In the genomic region with DNA sequence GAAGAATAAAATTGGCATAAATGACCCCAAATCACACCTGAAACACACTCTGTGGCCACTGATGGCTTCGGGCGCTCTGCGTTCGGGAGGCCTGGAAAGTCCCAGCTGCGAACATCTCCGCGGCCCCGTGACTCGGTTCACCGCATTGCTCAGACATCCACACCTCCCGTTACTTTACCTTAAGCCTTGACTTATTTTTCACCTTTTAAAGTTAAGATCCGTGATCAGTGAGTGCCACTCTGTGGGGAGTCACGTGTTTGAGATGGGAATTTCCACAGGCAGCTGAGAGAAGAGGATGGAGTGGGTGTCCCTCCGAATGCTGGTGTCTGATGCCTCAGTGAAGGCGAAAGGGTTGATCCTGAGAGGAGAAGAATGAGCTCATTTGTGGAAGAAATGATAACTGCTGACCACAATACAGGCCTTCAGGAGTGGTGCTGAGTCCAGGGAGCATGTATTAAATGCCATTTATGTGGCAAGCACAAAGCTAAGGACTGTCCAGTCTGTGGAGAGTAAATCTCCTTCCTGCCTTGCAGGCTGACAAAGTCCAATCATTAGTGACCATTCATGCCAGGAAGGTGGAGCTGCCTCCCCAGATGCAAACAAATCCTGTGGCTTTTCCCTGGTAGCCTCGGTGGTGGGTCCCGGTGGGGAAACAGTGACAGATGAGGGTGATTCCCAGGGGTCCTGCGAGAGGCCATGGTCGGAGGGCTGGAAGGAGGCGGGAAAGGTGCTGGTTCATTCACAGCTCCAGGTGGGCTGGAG, we compare ENCODE assay signal across 17 cellular contexts.
"Had no signal": no experiment of that assay in that cellular context is flagged by ENCODE, and none has a peak within 500 bp of the region (broad histone marks: within the 10 kb centered on the region; RNA-seq: fewer than 3 reads in every experiment).

No MANE protein-coding gene starts in this region.

- H3K9me3 ChIP-seq: adrenal gland, mucosa of descending colon, prostate gland, suprapubic skin, upper lobe of right lung had no signal

- H3K4me1 ChIP-seq: prostate gland, suprapubic skin, upper lobe of right lung had no signal

- H3K36me3 ChIP-seq: adrenal gland, prostate gland, suprapubic skin, upper lobe of right lung had no signal

- H3K27ac ChIP-seq: adrenal gland, prostate gland, suprapubic skin, upper lobe of right lung had no signal

- ATAC-seq: activated CD8-positive, alpha-beta T cell treated with anti-CD3 and anti-CD28 coated beads for 36 hours; activated T-cell treated with anti-CD3 and anti-CD28 coated beads, Interleukin-2, amount 50 U/mL, for 72 hours; effector memory CD8-positive, alpha-beta T cell; mucosa of descending colon; naive thymus-derived CD8-positive, alpha-beta T cell; upper lobe of right lung had no signal

- H3K4me3 ChIP-seq: adrenal gland, mucosa of descending colon, prostate gland, suprapubic skin, upper lobe of right lung had no signal

- DNase-seq: activated CD4-positive, alpha-beta T cell treated with anti-CD3 and anti-CD28 coated beads for 1 hour; activated CD8-positive, alpha-beta memory T cell treated with anti-CD3 and anti-CD28 coated beads, Interleukin-2, amount 50 U/mL, for 4 hours; activated CD8-positive, alpha-beta T cell treated with anti-CD3 and anti-CD28 coated beads for 36 hours; activated naive CD4-positive, alpha-beta T cell treated with anti-CD3 and anti-CD28 coated beads, Interleukin-2, amount 10 ng/mL, durations not matched to agents 7 days and 5 days; activated T-cell treated with anti-CD3 and anti-CD28 coated beads, Interleukin-2, amount 50 U/mL, for 72 hours; adrenal gland; effector memory CD8-positive, alpha-beta T cell; hippocampal formation; mucosa of descending colon; naive thymus-derived CD8-positive, alpha-beta T cell; occipital lobe; stimulated activated CD4-positive, alpha-beta T cell treated with anti-CD3 and anti-CD28 coated beads, Interleukin-12 subunit alpha, Interleukin-12 subunit beta, amount 100 ng/mL, for 4 hours; stimulated activated CD4-positive, alpha-beta T cell treated with anti-CD3 and anti-CD28 coated beads, Interleukin-2, amount 100 ng/mL, for 48 hours; stimulated activated naive CD4-positive, alpha-beta T cell treated with Interleukin-2 at 50 U/mL for 16 hours; upper lobe of right lung had no signal
